In genomic region chr10:115914475-115914874, GRCh38 we compare ENCODE assay signal across 34 cellular contexts.
"Had no signal": no experiment of that assay in that cellular context is flagged by ENCODE, and none has a peak within 500 bp of the region (broad histone marks: within the 10 kb centered on the region; RNA-seq: fewer than 3 reads in every experiment).

No MANE protein-coding gene starts in this region.

- H3K36me3 ChIP-seq: MG63 had no signal

- H3K4me3 ChIP-seq: MG63 had no signal

- H3K9me3 ChIP-seq: MG63 had no signal

- H3K27me3 ChIP-seq: MG63 had no signal

- DNase-seq: Karpas-422, Kasumi-1, MG63, MM.1S, MV-4-11, NCI-H1048, NCI-H1092, NCI-H1092 treated with DMSO at 0.1 percent for 48 hours, NCI-H1105, NCI-H1105 treated with DMSO at 0.1 percent for 48 hours, NCI-H1417, NCI-H1417 treated with DMSO at 0.1 percent for 48 hours, NCI-H1436, NCI-H1436 treated with DMSO at 0.1 percent for 48 hours, NCI-H146, NCI-H1694, NCI-H1694 treated with DMSO at 0.1 percent for 48 hours, NCI-H187, NCI-H187 treated with DMSO at 0.1 percent for 48 hours, NCI-H1930, NCI-H2029, NCI-H2029 treated with DMSO at 0.1 percent for 48 hours, NCI-H2081, NCI-H2081 treated with DMSO at 0.1 percent for 48 hours, NCI-H2107, NCI-H2171, NCI-H2171 treated with DMSO at 0.1 percent for 48 hours, NCI-H2227 treated with DMSO at 0.1 percent for 48 hours, NCI-H226, NCI-H345, NCI-H446, NCI-H446 treated with DMSO at 0.1 percent for 48 hours, NCI-H510A, NCI-H510A treated with DMSO at 0.1 percent for 48 hours had no signal
